In the genomic region with DNA sequence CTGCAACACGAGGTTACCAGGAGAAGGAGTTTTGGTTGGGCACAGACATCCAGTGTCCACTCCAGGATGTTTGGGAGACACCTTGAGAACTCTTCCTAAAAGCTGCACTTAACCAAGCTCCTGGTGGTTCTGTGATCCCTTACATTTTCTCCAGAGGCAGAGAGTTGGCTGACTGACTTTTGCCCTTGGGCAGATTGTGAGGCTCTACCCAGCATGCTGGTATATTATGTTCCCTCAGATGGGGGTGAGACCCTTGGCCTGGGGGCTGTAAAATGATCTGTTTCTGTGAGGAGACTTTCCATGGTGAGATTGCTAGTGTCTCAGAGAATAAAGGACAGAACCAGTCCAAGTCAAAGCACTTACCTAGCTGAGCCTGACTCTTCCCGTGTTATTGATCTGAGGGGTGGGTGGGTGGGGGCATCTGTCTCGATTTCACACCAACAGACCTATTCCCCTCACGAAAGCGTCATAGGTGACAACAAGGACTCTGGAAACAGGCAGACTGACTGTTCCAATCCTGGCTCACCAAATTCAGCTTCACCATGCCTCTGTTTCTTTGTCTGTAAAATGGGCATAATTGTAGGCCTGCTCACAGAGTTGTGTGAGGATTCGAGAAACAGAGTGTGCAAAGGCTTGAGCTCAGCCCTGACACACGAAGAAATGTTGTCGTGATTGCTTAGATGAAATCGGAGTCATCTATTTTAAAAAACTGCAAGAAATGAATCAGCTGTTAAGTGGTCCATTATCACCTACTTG, we compare ENCODE assay signal across 24 cellular contexts. TPM values are rescaled to one million over a fixed set of nuclear protein-coding genes. Genes with fewer than 3 reads are reported as not detected.
"Had no signal": no experiment of that assay in that cellular context is flagged by ENCODE, and none has a peak within 500 bp of the region (broad histone marks: within the 10 kb centered on the region; RNA-seq: fewer than 3 reads in every experiment).

No MANE protein-coding gene starts in this region.

- H3K27ac ChIP-seq: breast epithelium had no signal

- H3K27me3 Mint-ChIP-seq: activated CD8-positive, alpha-beta memory T cell treated with anti-CD3 and anti-CD28 coated beads, Interleukin-2, amount 10 ng/mL, durations not matched to agents 7 days and 5 days; activated naive CD4-positive, alpha-beta T cell treated with anti-CD3 and anti-CD28 coated beads, Interleukin-2, amount 50 U/mL, for 24 hours; activated T-cell treated with anti-CD3 and anti-CD28 coated beads, Interleukin-2, amount 50 U/mL, for 24 hours had no signal

- H3K9me3 Mint-ChIP-seq: activated naive CD4-positive, alpha-beta T cell treated with anti-CD3 and anti-CD28 coated beads, Interleukin-2, amount 50 U/mL, for 24 hours; activated T-cell treated with anti-CD3 and anti-CD28 coated beads, Interleukin-2, amount 50 U/mL, for 24 hours; activated T-helper 1 cell treated with anti-CD3 and anti-CD28 coated beads, Interleukin-12 subunit alpha, Interleukin-12 subunit beta, Interleukin-2, Interleukin-4 antibody, amounts not matched to agents 30 ng/mL and 10 ng/mL and 1 ng/mL, durations not matched to agents 14 hours and 24 hours and 36 hours; T-helper 1 cell treated with Interleukin-12 subunit alpha and Interleukin-12 subunit beta and Interleukin-4 antibody, amounts not matched to agents 30 μg/mL and 1 μg/mL, for 36 hours had no signal

- H3K27ac Mint-ChIP-seq: activated CD8-positive, alpha-beta memory T cell treated with anti-CD3 and anti-CD28 coated beads, Interleukin-2, amount 10 ng/mL, durations not matched to agents 7 days and 5 days; activated naive CD4-positive, alpha-beta T cell treated with anti-CD3 and anti-CD28 coated beads, Interleukin-2, amount 50 U/mL, for 24 hours; activated T-cell treated with anti-CD3 and anti-CD28 coated beads, Interleukin-2, amount 50 U/mL, for 24 hours; activated T-helper 1 cell treated with anti-CD3 and anti-CD28 coated beads, Interleukin-12 subunit alpha, Interleukin-12 subunit beta, Interleukin-2, Interleukin-4 antibody, amounts not matched to agents 30 ng/mL and 10 ng/mL and 1 ng/mL, durations not matched to agents 14 hours and 24 hours and 36 hours; T-helper 1 cell treated with Interleukin-12 subunit alpha and Interleukin-12 subunit beta and Interleukin-4 antibody, amounts not matched to agents 30 μg/mL and 1 μg/mL, for 36 hours had no signal

- ATAC-seq: activated CD8-positive, alpha-beta memory T cell treated with anti-CD3 and anti-CD28 coated beads, Interleukin-2, amount 10 ng/mL, durations not matched to agents 7 days and 5 days had no signal

- DNase-seq: activated CD4-positive, alpha-beta T cell treated with anti-CD3 and anti-CD28 coated beads for 48 hours; activated CD4-positive, alpha-beta T cell treated with anti-CD3 and anti-CD28 coated beads, Interleukin-2, amount 50 U/mL, for 48 hours; activated CD4-positive, CD25-positive, alpha-beta regulatory T cell treated with anti-CD3 and anti-CD28 coated beads, Interleukin-2, amount 50 U/mL, for 72 hours; activated CD8-positive, alpha-beta memory T cell treated with anti-CD3 and anti-CD28 coated beads, Interleukin-2, amount 10 ng/mL, durations not matched to agents 7 days and 5 days; activated effector memory CD4-positive, alpha-beta T cell treated with Interleukin-2 at 50 U/mL for 16 hours; activated naive CD4-positive, alpha-beta T cell; activated T-cell treated with anti-CD3 and anti-CD28 coated beads, Interleukin-2, amount 50 U/mL, for 24 hours; aorta; Karpas-422; MM.1S; NCI-H1105; NCI-H1436; NCI-H1694 treated with DMSO at 0.1 percent for 48 hours; NCI-H2029 treated with DMSO at 0.1 percent for 48 hours; NCI-H345; NCI-H510A; NCI-H526 treated with DMSO at 0.1 percent for 48 hours; NK-92 treated with Interleukin-12 subunit alpha and Interleukin-12 subunit beta, amount 100 ng/mL, for 24 hours; SHP77 treated with DMSO at 0.1 percent for 48 hours had no signal

- H3K36me3 ChIP-seq: breast epithelium had no signal

- H3K4me3 Mint-ChIP-seq: activated CD8-positive, alpha-beta memory T cell treated with anti-CD3 and anti-CD28 coated beads, Interleukin-2, amount 10 ng/mL, durations not matched to agents 7 days and 5 days; activated naive CD4-positive, alpha-beta T cell treated with anti-CD3 and anti-CD28 coated beads, Interleukin-2, amount 50 U/mL, for 24 hours; activated T-cell treated with anti-CD3 and anti-CD28 coated beads, Interleukin-2, amount 50 U/mL, for 24 hours; activated T-helper 1 cell treated with anti-CD3 and anti-CD28 coated beads, Interleukin-12 subunit alpha, Interleukin-12 subunit beta, Interleukin-2, Interleukin-4 antibody, amounts not matched to agents 30 ng/mL and 10 ng/mL and 1 ng/mL, durations not matched to agents 14 hours and 24 hours and 36 hours; T-helper 1 cell treated with Interleukin-12 subunit alpha and Interleukin-12 subunit beta and Interleukin-4 antibody, amounts not matched to agents 30 μg/mL and 1 μg/mL, for 36 hours had no signal

- H3K4me3 ChIP-seq: breast epithelium had no signal

- H3K4me1 ChIP-seq: breast epithelium had no signal

- H3K4me1 Mint-ChIP-seq: activated CD8-positive, alpha-beta memory T cell treated with anti-CD3 and anti-CD28 coated beads, Interleukin-2, amount 10 ng/mL, durations not matched to agents 7 days and 5 days; activated naive CD4-positive, alpha-beta T cell treated with anti-CD3 and anti-CD28 coated beads, Interleukin-2, amount 50 U/mL, for 24 hours had no signal

- H3K27me3 ChIP-seq: breast epithelium had no signal

- H3K9me3 ChIP-seq: breast epithelium had no signal

RNA-seq across cellular contexts. Expression of a gene that starts 42.5 kb away (rescaled TPM):
- total RNA-seq: activated CD8-positive, alpha-beta memory T cell treated with anti-CD3 and anti-CD28 coated beads, Interleukin-2, amount 10 ng/mL, durations not matched to agents 7 days and 5 days; activated T-helper 1 cell treated with anti-CD3 and anti-CD28 coated beads, Interleukin-12 subunit alpha, Interleukin-12 subunit beta, Interleukin-2, Interleukin-4 antibody, amounts not matched to agents 30 ng/mL and 10 ng/mL and 1 ng/mL, durations not matched to agents 14 hours and 24 hours and 36 hours; aorta; breast epithelium; SK-MEL-5 had no signal
- polyA plus RNA-seq: aorta had no signal
